In genomic region chr4:89551191-89551590, GRCh38 we compare ENCODE assay signal across 21 cellular contexts.
"Had no signal": no experiment of that assay in that cellular context is flagged by ENCODE, and none has a peak within 500 bp of the region (broad histone marks: within the 10 kb centered on the region; RNA-seq: fewer than 3 reads in every experiment).

No MANE protein-coding gene starts in this region.

- H3K27me3 ChIP-seq: hepatocyte, left lung, neural progenitor cell, sigmoid colon, spleen, testis, tibial artery, upper lobe of left lung had no signal

- H2AFZ ChIP-seq: hepatocyte had no signal

- H3K9me3 ChIP-seq: left lung, prostate gland, sigmoid colon, testis, tibial artery, upper lobe of left lung had no signal

- H3K79me2 ChIP-seq: hepatocyte had no signal

- H3K36me3 ChIP-seq: left lung, neural progenitor cell, prostate gland, sigmoid colon, spleen, tibial artery, upper lobe of left lung had no signal

- H3K4me3 ChIP-seq: coronary artery, hepatocyte, left lung, neural progenitor cell, prostate gland, sigmoid colon, skin epidermis, spleen, testis, tibial artery, upper lobe of left lung had no signal

- DNase-seq: effector CD4-positive, alpha-beta T cell; head of caudate nucleus; kidney; left lung; mesendoderm; midbrain; naive thymus-derived CD4-positive, alpha-beta T cell; right cardiac atrium; sigmoid colon; spleen; stimulated activated CD4-positive, alpha-beta T cell treated with anti-CD3 and anti-CD28 coated beads, Interleukin-4, amount 100 ng/mL, for 4 hours; stimulated activated naive CD8-positive, alpha-beta T cell treated with anti-CD3 and anti-CD28 coated beads, Interleukin-15, Interleukin-2, amounts not matched to agents 100 U/mL and 50 U/mL, for 24 hours; substantia nigra; testis; tibial artery; upper lobe of left lung had no signal

- H3K4me2 ChIP-seq: hepatocyte, neural progenitor cell had no signal

- H3K4me1 ChIP-seq: left lung, neural progenitor cell, prostate gland, sigmoid colon, spleen, testis, tibial artery, upper lobe of left lung had no signal

- H3K9ac ChIP-seq: neural progenitor cell had no signal

- H3K27ac ChIP-seq: coronary artery, hepatocyte, left lung, neural progenitor cell, prostate gland, sigmoid colon, spleen, testis, tibial artery, upper lobe of left lung had no signal
